In genomic region chr12:98503593-98504367, GRCh38 we compare ENCODE assay signal across 1 cellular context.
TF ChIP-seq lines count a peak whose summit lies in the region.

No MANE protein-coding gene starts in this region.

TF ChIP-seq in HepG2, 621 proteins besides CTCF, POLR2A, EP300 and RAD21 (continued from another document and continues in another):
- TF ChIP-seq THAP9 (CRISPR knock-in tag; IDR thresholded peaks at IDR 0.05; ENCODE audit: borderline replicate concordance) (peak; percentile 89; the same call in 1 of the 2 replicates), PAWR (CRISPR knock-in tag; IDR thresholded peaks at IDR 0.05; ENCODE audit: borderline replicate concordance) (no peak), SRF (IDR thresholded peaks at IDR 0.05; ENCODE audit: low read depth, low read length) (no peak), FOXP4 (CRISPR knock-in tag; IDR thresholded peaks at IDR 0.05) (no peak; the same call in 1 of the 2 replicates), NFIB (CRISPR knock-in tag; IDR thresholded peaks at IDR 0.05; ENCODE audit: borderline replicate concordance) (no peak), RORA (CRISPR knock-in tag; IDR thresholded peaks at IDR 0.05) (0 out of 2 replicates have a peak, but pooled peaks have one; percentile 80), CBX2 (IDR thresholded peaks at IDR 0.05; ENCODE audit: low read depth, low read length) (no peak), CBX2 (CRISPR knock-in tag; IDR thresholded peaks at IDR 0.05; ENCODE audit: low read depth) (no peak), ZNF367 (CRISPR knock-in tag; IDR thresholded peaks at IDR 0.05; ENCODE audit: borderline replicate concordance) (peak; percentile 27; the same call in 1 of the 2 replicates), ZNF160 (CRISPR knock-in tag; IDR thresholded peaks at IDR 0.05) (no peak; the same call in 1 of the 2 replicates), ZNF512 (CRISPR knock-in tag; IDR thresholded peaks at IDR 0.05) (no peak), RCOR2 (CRISPR knock-in tag; IDR thresholded peaks at IDR 0.05) (peak; percentile 50; the same call in 1 of the 2 replicates), ZNF619 (CRISPR knock-in tag; IDR thresholded peaks at IDR 0.05) (peak; percentile 30; the same call in 1 of the 2 replicates), ZNF337 (CRISPR knock-in tag; IDR thresholded peaks at IDR 0.05; ENCODE audit: borderline replicate concordance, low read depth) (no peak), ATM (IDR thresholded peaks at IDR 0.05; ENCODE audit: borderline replicate concordance) (no peak), SMAD9 (CRISPR knock-in tag; IDR thresholded peaks at IDR 0.05) (no peak), ADNP (CRISPR knock-in tag; IDR thresholded peaks at IDR 0.05) (peak; percentile 76; the same call in 1 of the 2 replicates), TAF15 (IDR thresholded peaks at IDR 0.05; ENCODE audit: low read depth, low read length, poor library complexity, severe bottlenecking) (no peak), FOXK2 (IDR thresholded peaks at IDR 0.05) (no peak), NFIC (IDR thresholded peaks at IDR 0.05; ENCODE audit: low read length) (peak; percentile 55; the same call in 1 of the 2 replicates), BCL3 (CRISPR knock-in tag; IDR thresholded peaks at IDR 0.05) (peak; percentile 61; the same call in 1 of the 2 replicates), AHR (CRISPR knock-in tag; IDR thresholded peaks at IDR 0.05) (no peak; the same call in 1 of the 2 replicates), ZNF747 (CRISPR knock-in tag; IDR thresholded peaks at IDR 0.05; ENCODE audit: borderline replicate concordance) (peak; percentile 37), ZSCAN9 (CRISPR knock-in tag; IDR thresholded peaks at IDR 0.05; ENCODE audit: borderline replicate concordance) (0 out of 2 replicates have a peak, but pooled peaks have one; percentile 54), ZNF34 (CRISPR knock-in tag; IDR thresholded peaks at IDR 0.05; ENCODE audit: borderline replicate concordance) (0 out of 2 replicates have a peak, but pooled peaks have one; percentile 52), FOSL2 (CRISPR knock-in tag; IDR thresholded peaks at IDR 0.05) (no peak), SMAD1 (CRISPR knock-in tag; IDR thresholded peaks at IDR 0.05; ENCODE audit: borderline replicate concordance, low read depth) (no peak; the same call in 1 of the 2 replicates), YEATS4 (CRISPR knock-in tag; IDR thresholded peaks at IDR 0.05; ENCODE audit: borderline replicate concordance) (peak; percentile 70; the same call in 1 of the 2 replicates), FOXJ3 (CRISPR knock-in tag; IDR thresholded peaks at IDR 0.05; ENCODE audit: borderline replicate concordance) (0 out of 2 replicates have a peak, but pooled peaks have one; percentile 49), ZBTB39 (CRISPR knock-in tag; IDR thresholded peaks at IDR 0.05) (no peak), CREB1 (IDR thresholded peaks at IDR 0.05) (no peak), CREB1 (CRISPR knock-in tag; IDR thresholded peaks at IDR 0.05) (peak; percentile 65), KLF15 (CRISPR knock-in tag; IDR thresholded peaks at IDR 0.05; ENCODE audit: borderline replicate concordance) (peak; percentile 73; the same call in 1 of the 2 replicates), BCL6 (CRISPR knock-in tag; IDR thresholded peaks at IDR 0.05) (peak; percentile 58; the same call in 1 of the 2 replicates), ZNF580 (CRISPR knock-in tag; IDR thresholded peaks at IDR 0.05; ENCODE audit: borderline replicate concordance, low read depth) (0 out of 2 replicates have a peak, but pooled peaks have one; percentile 13), ZFP82 (CRISPR knock-in tag; IDR thresholded peaks at IDR 0.05; ENCODE audit: borderline replicate concordance) (no peak), ZNF510 (CRISPR knock-in tag; IDR thresholded peaks at IDR 0.05; ENCODE audit: low read depth) (no peak), STAT6 (CRISPR knock-in tag; IDR thresholded peaks at IDR 0.05; ENCODE audit: borderline replicate concordance) (no peak), RNF2 (conservative IDR thresholded peaks at IDR 0.05; ENCODE audit: low read depth) (no peak), JUNB (CRISPR knock-in tag; IDR thresholded peaks at IDR 0.05; ENCODE audit: borderline replicate concordance) (no peak), NR2F1 (CRISPR knock-in tag; IDR thresholded peaks at IDR 0.05) (peak; percentile 90 to 92), KDM3A (CRISPR knock-in tag; IDR thresholded peaks at IDR 0.05; ENCODE audit: low read depth) (0 out of 2 replicates have a peak, but pooled peaks have one; percentile 52), ZNF354B (CRISPR knock-in tag; IDR thresholded peaks at IDR 0.05) (no peak), EED (CRISPR knock-in tag; IDR thresholded peaks at IDR 0.05) (no peak; the same call in 1 of the 2 replicates), ZNF205 (CRISPR knock-in tag; IDR thresholded peaks at IDR 0.05) (0 out of 2 replicates have a peak, but pooled peaks have one; percentile 7), KAT8 (CRISPR knock-in tag; IDR thresholded peaks at IDR 0.05) (peak; percentile 71), ZNF549 (CRISPR knock-in tag; IDR thresholded peaks at IDR 0.05) (no peak), ZNF678 (CRISPR knock-in tag; IDR thresholded peaks at IDR 0.05) (no peak), KAT7 (CRISPR knock-in tag; IDR thresholded peaks at IDR 0.05; ENCODE audit: borderline replicate concordance) (peak; percentile 71; the same call in 1 of the 2 replicates), ELF4 (CRISPR knock-in tag; IDR thresholded peaks at IDR 0.05; ENCODE audit: borderline replicate concordance) (peak; percentile 76; the same call in 1 of the 2 replicates), RFXANK (CRISPR knock-in tag; IDR thresholded peaks at IDR 0.05) (no peak), ZFP41 (CRISPR knock-in tag; IDR thresholded peaks at IDR 0.05; ENCODE audit: borderline replicate concordance) (no peak), ZNF781 (CRISPR knock-in tag; IDR thresholded peaks at IDR 0.05; ENCODE audit: borderline replicate concordance, not compliant biosample characterization) (no peak), DMAP1 (CRISPR knock-in tag; IDR thresholded peaks at IDR 0.05) (no peak; the same call in 1 of the 2 replicates), ZBTB43 (CRISPR knock-in tag; conservative IDR thresholded peaks at IDR 0.05) (no peak), ZBTB42 (CRISPR knock-in tag; IDR thresholded peaks at IDR 0.05) (no peak), TBX3 (IDR thresholded peaks at IDR 0.05; ENCODE audit: borderline replicate concordance) (no peak), MBD4 (IDR thresholded peaks at IDR 0.05; ENCODE audit: borderline replicate concordance, low read length) (no peak), TOE1 (CRISPR knock-in tag; IDR thresholded peaks at IDR 0.05) (no peak; the same call in 1 of the 2 replicates), CHD2 (IDR thresholded peaks at IDR 0.05; ENCODE audit: low read depth, low read length) (peak; percentile 78), ZNF891 (CRISPR knock-in tag; IDR thresholded peaks at IDR 0.05) (0 out of 2 replicates have a peak, but pooled peaks have one; percentile 76), SIX4 (CRISPR knock-in tag; IDR thresholded peaks at IDR 0.05) (no peak)
